19 cellular contexts compared by ENCODE assay signal in the genomic region with DNA sequence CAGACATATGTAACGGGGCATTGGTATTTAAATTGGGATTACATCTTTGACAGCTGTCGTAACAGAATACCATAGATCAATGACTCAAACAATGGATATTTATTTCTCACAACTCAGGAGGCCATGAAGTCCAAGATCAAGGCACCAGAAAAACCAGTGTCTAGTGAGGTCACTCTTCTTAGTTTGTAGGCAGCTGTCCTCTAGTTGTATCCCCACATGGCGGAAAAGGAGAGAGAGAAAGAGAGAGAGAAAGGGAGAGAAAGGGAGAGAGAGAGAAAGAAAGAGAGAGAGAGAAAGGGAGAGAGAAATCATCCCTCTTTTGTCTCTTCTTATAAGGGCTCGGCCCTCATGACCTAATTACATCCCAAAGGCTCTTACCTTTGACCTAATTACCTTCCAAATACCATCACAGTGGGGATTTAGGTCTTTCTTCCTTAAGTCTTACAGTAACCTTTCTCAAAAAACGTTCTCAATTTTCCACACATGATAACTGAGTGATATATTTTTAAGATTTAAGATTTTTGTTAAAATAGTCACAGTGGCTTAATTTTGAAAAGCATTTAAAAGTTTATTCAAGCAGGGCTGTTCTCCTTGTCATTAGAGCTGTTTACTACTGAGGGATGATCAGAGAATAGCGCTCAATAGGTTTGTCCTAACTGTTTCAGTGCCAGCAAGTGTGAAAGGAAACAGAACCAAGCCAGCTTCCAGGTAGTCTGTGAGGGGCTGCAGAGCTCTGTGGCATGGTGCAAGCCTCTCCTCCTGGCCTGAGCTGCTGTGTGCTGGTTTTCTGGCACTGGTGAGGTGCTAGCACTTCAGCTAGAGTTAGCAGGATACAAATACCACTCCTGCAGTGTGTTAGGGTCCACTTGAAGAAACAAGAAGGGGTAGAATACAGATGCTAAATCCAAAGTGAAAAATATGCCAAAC.
"Had no signal": no experiment of that assay in that cellular context is flagged by ENCODE, and none has a peak within 500 bp of the region (broad histone marks: within the 10 kb centered on the region; RNA-seq: fewer than 3 reads in every experiment).

No MANE protein-coding gene starts in this region.

- H3K27ac Mint-ChIP-seq: activated CD4-positive, alpha-beta T cell treated with anti-CD3 and anti-CD28 coated beads, Interleukin-2, amount 10 ng/mL, durations not matched to agents 24 days and 14 days; activated CD8-positive, alpha-beta T cell treated with anti-CD3 and anti-CD28 coated beads, Interleukin-2, amount 10 ng/mL, durations not matched to agents 7 days and 5 days; activated naive CD8-positive, alpha-beta T cell; activated T-cell treated with anti-CD3 and anti-CD28 coated beads, Interleukin-2, amount 50 U/mL, for 72 hours; brain had no signal

- DNase-seq: activated CD4-positive, alpha-beta T cell treated with anti-CD3 and anti-CD28 coated beads, Interleukin-2, amount 10 ng/mL, durations not matched to agents 24 days and 14 days; activated CD4-positive, CD25-positive, alpha-beta regulatory T cell; activated CD8-positive, alpha-beta memory T cell treated with anti-CD3 and anti-CD28 coated beads, Interleukin-2, amount 50 U/mL, for 4 hours; activated CD8-positive, alpha-beta T cell treated with anti-CD3 and anti-CD28 coated beads, Interleukin-2, amount 10 ng/mL, durations not matched to agents 7 days and 5 days; activated gamma-delta T cell treated with Interleukin-2 at 50 U/mL for 16 hours; activated T-cell treated with anti-CD3 and anti-CD28 coated beads, Interleukin-2, amount 50 U/mL, for 72 hours; amniotic stem cell; central memory CD4-positive, alpha-beta T cell; foreskin keratinocyte; kidney; stimulated activated CD4-positive, alpha-beta T cell treated with anti-CD3 and anti-CD28 coated beads, Interleukin-12 subunit alpha, Interleukin-12 subunit beta, amount 100 ng/mL, for 4 hours; stimulated activated CD4-positive, alpha-beta T cell treated with anti-CD3 and anti-CD28 coated beads, Interleukin-2, amount 100 ng/mL, for 24 hours; stomach; SW 1271 had no signal

- H3K27me3 ChIP-seq: foreskin keratinocyte had no signal

- H3K4me1 ChIP-seq: foreskin keratinocyte, parathyroid adenoma, stomach had no signal

- H3K9me3 Mint-ChIP-seq: activated CD4-positive, alpha-beta T cell treated with anti-CD3 and anti-CD28 coated beads, Interleukin-2, amount 10 ng/mL, durations not matched to agents 24 days and 14 days; activated T-cell treated with anti-CD3 and anti-CD28 coated beads, Interleukin-2, amount 50 U/mL, for 72 hours had no signal

- H3K4me1 Mint-ChIP-seq: activated CD4-positive, alpha-beta T cell treated with anti-CD3 and anti-CD28 coated beads, Interleukin-2, amount 10 ng/mL, durations not matched to agents 24 days and 14 days had no signal

- H3K9ac ChIP-seq: parathyroid adenoma had no signal

- H3K27ac ChIP-seq: coronary artery, foreskin keratinocyte, parathyroid adenoma, stomach, thoracic aorta had no signal

- H3K4me3 Mint-ChIP-seq: activated CD4-positive, alpha-beta T cell treated with anti-CD3 and anti-CD28 coated beads, Interleukin-2, amount 10 ng/mL, durations not matched to agents 24 days and 14 days; activated CD8-positive, alpha-beta T cell treated with anti-CD3 and anti-CD28 coated beads, Interleukin-2, amount 10 ng/mL, durations not matched to agents 7 days and 5 days; activated naive CD8-positive, alpha-beta T cell; activated T-cell treated with anti-CD3 and anti-CD28 coated beads, Interleukin-2, amount 50 U/mL, for 72 hours; brain had no signal

- H3K27me3 Mint-ChIP-seq: activated CD4-positive, alpha-beta T cell treated with anti-CD3 and anti-CD28 coated beads, Interleukin-2, amount 10 ng/mL, durations not matched to agents 24 days and 14 days had no signal

- H2AFZ ChIP-seq: parathyroid adenoma had no signal

- H3K79me2 ChIP-seq: parathyroid adenoma had no signal

- H3K36me3 ChIP-seq: stomach, thoracic aorta had no signal

- H3K4me3 ChIP-seq: coronary artery, stomach, thoracic aorta had no signal

- H3K9me3 ChIP-seq: stomach, thoracic aorta had no signal

- H3K36me3 Mint-ChIP-seq: activated naive CD8-positive, alpha-beta T cell; brain had no signal

- ATAC-seq: activated CD8-positive, alpha-beta T cell treated with anti-CD3 and anti-CD28 coated beads, Interleukin-2, amount 10 ng/mL, durations not matched to agents 7 days and 5 days; activated T-cell treated with anti-CD3 and anti-CD28 coated beads, Interleukin-2, amount 50 U/mL, for 72 hours; foreskin keratinocyte had no signal
